Comparison of ENCODE assay signal across 1 cellular context in genomic region chr17:7015587-7016020, GRCh38.
TF ChIP-seq lines count a peak whose summit lies in the region.

No MANE protein-coding gene starts in this region.

TF ChIP-seq in K562, 482 proteins besides CTCF, POLR2A, EP300 and RAD21 (continued from another document):
- 0 out of 2 replicates have a peak, but pooled peaks have one; percentile 23 for TF ChIP-seq JUND (IDR thresholded peaks at IDR 0.05; ENCODE audit: borderline replicate concordance, low read depth, low read length)
- TF ChIP-seq JUND (tag; IDR thresholded peaks at IDR 0.05; ENCODE audit: borderline replicate concordance, low read depth, low read length): no peak; the same call in 2 of the 3 replicates
